23 cellular contexts compared by ENCODE assay signal in the genomic region with DNA sequence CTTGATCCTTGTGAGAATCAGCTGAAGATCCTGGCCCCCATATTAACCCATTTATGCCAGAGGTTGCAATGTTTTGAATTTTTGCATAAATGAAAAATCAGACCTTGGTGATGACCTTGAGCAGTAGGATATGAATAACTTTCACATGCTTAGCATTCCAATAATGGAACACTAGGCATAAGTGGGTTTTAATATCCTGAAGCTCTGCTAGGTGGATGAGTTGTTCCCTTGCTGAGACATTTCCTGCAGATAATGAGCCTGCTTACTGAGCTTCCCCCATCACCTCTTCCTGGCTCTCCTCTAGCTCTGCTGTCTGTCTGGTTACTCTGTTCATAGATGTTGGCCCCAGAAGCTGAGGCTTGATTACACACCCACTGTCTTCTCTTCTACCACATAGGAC. TPM values are rescaled to one million over a fixed set of nuclear protein-coding genes. Genes with fewer than 3 reads are reported as not detected.
DNase-seq lines count a peak whose midpoint lies in the region; ATAC-seq, FAIRE-seq and TF ChIP-seq lines count a peak whose summit lies in the region.
"Had no signal": no experiment of that assay in that cellular context is flagged by ENCODE, and none has a peak within 500 bp of the region (broad histone marks: within the 10 kb centered on the region; RNA-seq: fewer than 3 reads in every experiment).

No MANE protein-coding gene starts in this region.

- H4K91ac ChIP-seq in H9 (ENCODE audit: insufficient read length, low read depth, low read length) (no peak overlapping the region), trophoblast cell (ENCODE audit: low read depth, low read length) (no peak overlapping the region)

- H2AFZ ChIP-seq in H9 (ENCODE audit: low read length) (no peak overlapping the region), trophoblast cell (ENCODE audit: insufficient read depth, low read length, poor library complexity) (no peak overlapping the region)
- H2AFZ ChIP-seq: GM23248 had no signal

- no peak overlapping the region for H2BK20ac ChIP-seq in H9 (ENCODE audit: low read depth, low read length, poor library complexity, severe bottlenecking)

- H2BK120ac ChIP-seq in H9 (ENCODE audit: low read depth, low read length, poor library complexity, severe bottlenecking) (no peak overlapping the region), trophoblast cell (ENCODE audit: insufficient read depth, low read length, poor library complexity) (no peak overlapping the region)

- H3K27me3 ChIP-seq in H9 (ENCODE audit: insufficient read depth, low read length) (no peaks in the 10 kb centered on the region; the same call in 1 of the 2 replicates), trophoblast cell (ENCODE audit: insufficient read depth, low read length) (no peaks in the 10 kb centered on the region)
- H3K27me3 ChIP-seq: BLaER1 had no signal

- no peaks in the 10 kb centered on the region for H4K20me1 ChIP-seq in H9 (ENCODE audit: control insufficient read depth, insufficient read depth, insufficient read length)
- H4K20me1 ChIP-seq: BLaER1 had no signal

- no peaks in the 10 kb centered on the region for H3K36me3 ChIP-seq in trophoblast cell (ENCODE audit: control insufficient read depth in 1 of 2, insufficient read depth in 2 of 2, low read length in 2 of 2)
- H3K36me3 ChIP-seq: BLaER1 had no signal

- H3K14ac ChIP-seq in H9 (ENCODE audit: insufficient read depth, low read length) (no peak overlapping the region), trophoblast cell (ENCODE audit: low read length) (no peak overlapping the region)

- no peak overlapping the region for H3K56ac ChIP-seq in H9 (ENCODE audit: insufficient read length, low read depth, low read length)

- H4K5ac ChIP-seq in H9 (ENCODE audit: insufficient read length, low read depth, low read length): no peak overlapping the region

- no peak overlapping the region for H3K4me3 ChIP-seq in trophoblast cell (ENCODE audit: low read depth, low read length)
- H3K4me3 ChIP-seq: BLaER1, GM23248 had no signal

- H3K18ac ChIP-seq in H9 (ENCODE audit: insufficient read length, low read depth, low read length) (no peak overlapping the region), trophoblast cell (ENCODE audit: low read length) (no peak overlapping the region)

- H3T11ph ChIP-seq in H9 (ENCODE audit: low read length): no peak overlapping the region

- H3K23me2 ChIP-seq in H9 (ENCODE audit: insufficient read length, low read depth, low read length, poor library complexity, severe bottlenecking): no peaks in the 10 kb centered on the region

- H3K27ac Mint-ChIP-seq in H9: no peak overlapping the region
- H3K27ac Mint-ChIP-seq: CD4-positive, alpha-beta T cell had no signal

- FAIRE-seq in D721Med (lab: Jason Lieb, UNC): peak; percentile 77
- FAIRE-seq: HepG2 had no signal

- H2BK12ac ChIP-seq in H9 (ENCODE audit: insufficient read length, low read depth, low read length) (no peak overlapping the region), trophoblast cell (ENCODE audit: low read length) (no peak overlapping the region)

- H3K9ac ChIP-seq in H9 (ENCODE audit: extremely low read depth, insufficient read length, low read length): no peak overlapping the region
- H3K9ac ChIP-seq in trophoblast cell (ENCODE audit: low read length): no peak overlapping the region
- H3K9ac ChIP-seq: BLaER1, GM23248 had no signal

- H3K23ac ChIP-seq in H9 (ENCODE audit: insufficient read length, low read depth, low read length): no peak overlapping the region
- H3K23ac ChIP-seq in trophoblast cell (ENCODE audit: low read length): peak overlapping the region; percentile 40

- no peaks in the 10 kb centered on the region for H3K79me1 ChIP-seq in H9 (ENCODE audit: insufficient read depth, low read depth, low read length, poor library complexity, severe bottlenecking)
- no peaks in the 10 kb centered on the region for H3K79me1 ChIP-seq in trophoblast cell (ENCODE audit: low read length)

- H3K9me3 Mint-ChIP-seq in H9: peaks cover 0 to 3% of the 10 kb centered on the region in 2 experiments; a peak in 1 of 5 replicates
- H3K9me3 Mint-ChIP-seq: CD4-positive, alpha-beta T cell had no signal

- H3K27ac ChIP-seq in H9 (ENCODE audit: insufficient read length, low read depth, low read length): no peak overlapping the region
- no peak overlapping the region for H3K27ac ChIP-seq in trophoblast cell (ENCODE audit: low read depth, low read length)
- H3K27ac ChIP-seq: BLaER1, GM23248 had no signal

- POLR2A ChIA-PET in GM10248 (lab: Yijun Ruan, JAX): no interaction called here

- H3K4me2 ChIP-seq in H9 (ENCODE audit: insufficient read depth, insufficient read length, low read length) (no peak overlapping the region), trophoblast cell (ENCODE audit: low read length) (no peak overlapping the region)
- H3K4me2 ChIP-seq: BLaER1 had no signal

- no peaks in the 10 kb centered on the region for H3K36me3 Mint-ChIP-seq in H9 (ENCODE audit: insufficient read depth in 1 of 3, low read depth in 3 of 3)

- peak overlapping the region; percentile 6; the same call in 1 of the 2 replicates for H2BK15ac ChIP-seq in H9 (ENCODE audit: low read depth, low read length)

- H3K4ac ChIP-seq in H9 (ENCODE audit: low read depth, low read length) (no peak overlapping the region), trophoblast cell (ENCODE audit: low read depth, low read length) (no peak overlapping the region)

- H4K12ac ChIP-seq in trophoblast cell (ENCODE audit: low read depth, low read length): no peak overlapping the region

- ATAC-seq in HG02642 (IDR thresholded peaks at IDR 0.05; ENCODE audit: poor library complexity, unreplicated experiment) (no peak), GM19035 (IDR thresholded peaks at IDR 0.05; ENCODE audit: unreplicated experiment) (no peak)
- ATAC-seq: HCT116, HepG2 had no signal

- TF ChIP-seq CTCF in D721Med (IDR thresholded peaks at IDR 0.05; ENCODE audit: insufficient read depth, missing control alignments) (no peak), H9 (conservative IDR thresholded peaks at IDR 0.05) (no peak), GM10248 (IDR thresholded peaks at IDR 0.05; ENCODE audit: control extremely low read depth, extremely low read depth, low read depth, missing control alignments) (no peak)

- H3K27me3 Mint-ChIP-seq in H9 (ENCODE audit: low read depth): peaks cover 71% of the 10 kb centered on the region

- no peak overlapping the region for H2AK5ac ChIP-seq in H9 (ENCODE audit: insufficient read length, low read length)
- no peak overlapping the region for H2AK5ac ChIP-seq in trophoblast cell (ENCODE audit: low read length)

- DNase-seq in D721Med (ENCODE audit: insufficient read length, low spot score): no peak
- DNase-seq in H9: no peak
- peak; percentile 8 for DNase-seq in amniotic epithelial cell (ENCODE audit: low read depth)
- DNase-seq in trophoblast cell: no peak
- no peak for DNase-seq in GM10248 (ENCODE audit: extremely low spot score)
- DNase-seq: CD4-positive, alpha-beta T cell; COR-L47; DMS 273 treated with DMSO at 0.1 percent for 48 hours; DMS79 treated with DMSO at 0.1 percent for 48 hours; GDM1; GM23248; KBM-7; NCI-H1092; NCI-H1436 treated with DMSO at 0.1 percent for 48 hours; NCI-H1930; NCI-H510A; SIG-M5; T-helper 1 cell had no signal

- no peaks in the 10 kb centered on the region for H3K4me1 Mint-ChIP-seq in H9

- no peak overlapping the region for H2BK5ac ChIP-seq in H9 (ENCODE audit: insufficient read length, low read length)
- H2BK5ac ChIP-seq in trophoblast cell (ENCODE audit: low read depth, low read length, poor library complexity): no peak overlapping the region

- H3K79me2 ChIP-seq in H9 (ENCODE audit: insufficient read depth, low read length): no peaks in the 10 kb centered on the region
- H3K79me2 ChIP-seq in trophoblast cell (ENCODE audit: control insufficient read depth, insufficient read depth, low read length, poor library complexity): no peaks in the 10 kb centered on the region

- H3K9me3 ChIP-seq in H9 (ENCODE audit: control insufficient read depth, low read depth, low read length): no peaks in the 10 kb centered on the region
- H3K9me3 ChIP-seq in trophoblast cell (ENCODE audit: insufficient read depth, low read depth, low read length): no peaks in the 10 kb centered on the region

- H4K8ac ChIP-seq in H9 (replicated peaks; ENCODE audit: insufficient read length, low read depth, low read length): no peak overlapping the region
- H4K8ac ChIP-seq in trophoblast cell (ENCODE audit: low read depth, low read length): no peak overlapping the region

- H3K4me1 ChIP-seq in H9 (ENCODE audit: insufficient read depth, low read length) (no peaks in the 10 kb centered on the region), trophoblast cell (ENCODE audit: control insufficient read depth in 1 of 2, insufficient read depth in 2 of 2, low read length in 2 of 2) (no peaks in the 10 kb centered on the region)
- H3K4me1 ChIP-seq: BLaER1 had no signal

- CTCF ChIA-PET in GM10248 (lab: Yijun Ruan, JAX): interaction anchor here (0.7 to 1.3 kb wide), 3 partner anchors 10 to 45 kb away, joined by 3 read pairs; no protein-coding TSS in a partner anchor

- no peak overlapping the region for H3K4me3 Mint-ChIP-seq in H9
- H3K4me3 Mint-ChIP-seq: CD4-positive, alpha-beta T cell had no signal

RNA-seq across cellular contexts. Expression of gene SEC11C, which starts 25.5 kb away (rescaled TPM):
- total RNA-seq in H9 (2021): 35.5 and 38.0 TPM in 2 replicates
- 84.0 and 98.5 TPM in 2 replicates for polyA plus RNA-seq in trophoblast cell (2013)
